Comparison of ENCODE assay signal across 8 cellular contexts in genomic region chr10:125060038-125060437, GRCh38.
DNase-seq lines count a peak whose midpoint lies in the region; FAIRE-seq and TF ChIP-seq lines count a peak whose summit lies in the region.
"Had no signal": no experiment of that assay in that cellular context is flagged by ENCODE, and none has a peak within 500 bp of the region (broad histone marks: within the 10 kb centered on the region; RNA-seq: fewer than 3 reads in every experiment).

No MANE protein-coding gene starts in this region.

- no TSS peak for BruUV-seq in endothelial cell of umbilical vein (replicated peaks; lab: Mats Ljungman, UMichigan)

- TF ChIP-seq POLR2A in endothelial cell of umbilical vein (IDR thresholded peaks at IDR 0.05; ENCODE audit: low read depth, low read length) = no peak

- intact Hi-C loops in endothelial cell of umbilical vein (cut with micrococcal nuclease) = loop anchor here (2.0 kb wide), 1 partner anchor 15 kb away; no protein-coding TSS in a partner anchor
- intact Hi-C loops in tibial artery (cut with DNase I; ENCODE audit: low total_unique reads) = loop anchor here (5.0 to 10.0 kb wide), 3 partner anchors 58 to 145 kb away; partner anchors contain the start of gene CTBP2

- dilution Hi-C loops in endothelial cell of umbilical vein (cut with MboI; ENCODE audit: extremely low pct_ligation_motif_present, low sequenced_read_pairs) = no loop called here

- H2AFZ ChIP-seq in endothelial cell of umbilical vein (ENCODE audit: low read depth, low read length) (no peak overlapping the region), smooth muscle cell (ENCODE audit: low read depth) (no peak overlapping the region)

- POLR2A ChIA-PET in endothelial cell of umbilical vein (lab: Charles Lee) = no interaction called here
- POLR2A ChIA-PET in activated CD4-positive, alpha-beta T cell treated with anti-CD3 and anti-CD28 coated beads, Interleukin-2, amount 10 ng/mL, durations not matched to agents 7 days and 5 days (lab: Charles Lee) = no interaction called here

- H3K9ac ChIP-seq in adipocyte (ENCODE audit: low read length) (peak overlapping the region; percentile 59), endothelial cell of umbilical vein (replicated peaks; ENCODE audit: extremely low read depth, insufficient read depth, low read length) (no peak overlapping the region), smooth muscle cell (ENCODE audit: low read depth) (no peak overlapping the region)

- H4K20me1 ChIP-seq in endothelial cell of umbilical vein (replicated peaks; ENCODE audit: control insufficient read depth, extremely low read depth, insufficient read depth, low read length) (no peaks in the 10 kb centered on the region), smooth muscle cell (ENCODE audit: low read depth) (peaks cover 100% of the 10 kb centered on the region)

- no peak overlapping the region for H3K27ac Mint-ChIP-seq in activated CD4-positive, alpha-beta T cell treated with anti-CD3 and anti-CD28 coated beads, Interleukin-2, amount 10 ng/mL, durations not matched to agents 7 days and 5 days

- peaks cover 12% of the 10 kb centered on the region for H3K4me1 Mint-ChIP-seq in activated CD4-positive, alpha-beta T cell treated with anti-CD3 and anti-CD28 coated beads, Interleukin-2, amount 10 ng/mL, durations not matched to agents 7 days and 5 days

- no peak for TF ChIP-seq CTCF in endothelial cell of umbilical vein (IDR thresholded peaks at IDR 0.05; ENCODE audit: extremely low read depth in 1 of 2, insufficient read depth in 1 of 2, low read depth in 1 of 2, low read length in 2 of 2)
- TF ChIP-seq CTCF in tibial artery (IDR thresholded peaks at IDR 0.05) = no peak
- TF ChIP-seq CTCF in smooth muscle cell (IDR thresholded peaks at IDR 0.05; ENCODE audit: borderline replicate concordance, insufficient read depth, poor library complexity, severe bottlenecking) = no peak

- peaks cover 14% of the 10 kb centered on the region for H3K27me3 Mint-ChIP-seq in activated CD4-positive, alpha-beta T cell treated with anti-CD3 and anti-CD28 coated beads, Interleukin-2, amount 10 ng/mL, durations not matched to agents 7 days and 5 days

- peak; percentile 64 for FAIRE-seq in endothelial cell of umbilical vein (lab: Jason Lieb, UNC)

- H3K9me3 ChIP-seq in adipocyte (ENCODE audit: control insufficient read depth, low read length) (no peaks in the 10 kb centered on the region), endothelial cell of umbilical vein (replicated peaks; ENCODE audit: control insufficient read depth, insufficient read depth, low read length) (no peaks in the 10 kb centered on the region), muscle layer of duodenum (ENCODE audit: control insufficient read depth in 1 of 2, low read length in 2 of 2) (no peaks in the 10 kb centered on the region), tibial artery (no peaks in the 10 kb centered on the region), smooth muscle cell (replicated peaks; ENCODE audit: low read depth) (no peaks in the 10 kb centered on the region)

- H3K4me3 Mint-ChIP-seq in activated CD4-positive, alpha-beta T cell treated with anti-CD3 and anti-CD28 coated beads, Interleukin-2, amount 10 ng/mL, durations not matched to agents 7 days and 5 days = no peak overlapping the region

- peaks cover 78% of the 10 kb centered on the region for H3K79me2 ChIP-seq in endothelial cell of umbilical vein (ENCODE audit: control insufficient read depth, insufficient read depth, low read length)
- H3K79me2 ChIP-seq in smooth muscle cell (ENCODE audit: low read depth) = peaks cover 81% of the 10 kb centered on the region

- WGBS in smooth muscle cell (ENCODE audit: low lambda C conversion rate) = 86% methylated on average over 9 of the region's 9 CpGs

- H3K27ac ChIP-seq in endothelial cell of umbilical vein (ENCODE audit: insufficient read depth, low read depth, low read length) = peak overlapping the region; percentile 44
- peak overlapping the region; percentile 9 for H3K27ac ChIP-seq in muscle layer of duodenum (ENCODE audit: low read length)
- peak overlapping the region; percentile 92 to 94 for H3K27ac ChIP-seq in tibial artery
- H3K27ac ChIP-seq in substantia nigra (ENCODE audit: low read depth, low read length, poor library complexity, severe bottlenecking) = no peak overlapping the region
- H3K27ac ChIP-seq in smooth muscle cell (ENCODE audit: low read depth) = no peak overlapping the region

- H3K4me3 ChIP-seq in adipocyte (ENCODE audit: low read length) (no peak overlapping the region), endothelial cell of umbilical vein (replicated peaks in 1 of 3; ENCODE audit: insufficient read depth in 1 of 3, low read depth in 1 of 3, low read length in 3 of 3) (no peak overlapping the region), muscle layer of duodenum (ENCODE audit: low read depth in 1 of 2, low read length in 2 of 2) (no peak overlapping the region), tibial artery (peak overlapping the region in 1 of 2 donors; percentile 43), smooth muscle cell (no peak overlapping the region)

- H3F3A ChIP-seq in smooth muscle cell (ENCODE audit: low read depth) = peaks cover 10% of the 10 kb centered on the region

- no peaks in the 10 kb centered on the region for H3K36me3 Mint-ChIP-seq in activated CD4-positive, alpha-beta T cell treated with anti-CD3 and anti-CD28 coated beads, Interleukin-2, amount 10 ng/mL, durations not matched to agents 7 days and 5 days (ENCODE audit: low read depth)

- no peaks in the 10 kb centered on the region for H3K9me1 ChIP-seq in endothelial cell of umbilical vein (replicated peaks; ENCODE audit: control insufficient read depth, extremely low read depth, insufficient read depth, low read length)

- CTCF ChIA-PET in endothelial cell of umbilical vein (lab: Charles Lee) = interaction anchor here (2.4 to 5.9 kb wide), 2 partner anchors 11 to 16 kb away, joined by 15 to 159 read pairs; no protein-coding TSS in a partner anchor
- CTCF ChIA-PET in activated CD4-positive, alpha-beta T cell treated with anti-CD3 and anti-CD28 coated beads, Interleukin-2, amount 10 ng/mL, durations not matched to agents 7 days and 5 days (lab: Charles Lee) = no interaction called here

- DNase-seq in adipocyte (ENCODE audit: low read depth) = peak; percentile 64
- DNase-seq in endothelial cell of umbilical vein (ENCODE audit: low read depth, low spot score) = peak; percentile 67
- no peak for DNase-seq in tibial artery
- no peak for DNase-seq in activated CD4-positive, alpha-beta T cell treated with anti-CD3 and anti-CD28 coated beads, Interleukin-2, amount 10 ng/mL, durations not matched to agents 7 days and 5 days
- no peak for DNase-seq in substantia nigra (lab: John Stamatoyannopoulos, UW)
- DNase-seq in smooth muscle cell (lab: John Stamatoyannopoulos, UW; ENCODE audit: unreplicated experiment) = no peak
- DNase-seq: NCI-H226 had no signal

- H3K36me3 ChIP-seq in adipocyte (ENCODE audit: control insufficient read depth, insufficient read depth, low read length, severe bottlenecking) = no peaks in the 10 kb centered on the region
- peaks cover 0 to 4% of the 10 kb centered on the region in 2 experiments for H3K36me3 ChIP-seq in endothelial cell of umbilical vein (ENCODE audit: control insufficient read depth in 2 of 2, extremely low read depth in 1 of 2, insufficient read depth in 2 of 2, low read length in 2 of 2)
- H3K36me3 ChIP-seq in muscle layer of duodenum (ENCODE audit: control insufficient read depth in 1 of 2, insufficient read depth in 2 of 2, low read length in 2 of 2) = no peaks in the 10 kb centered on the region
- no peaks in the 10 kb centered on the region for H3K36me3 ChIP-seq in tibial artery
- no peaks in the 10 kb centered on the region for H3K36me3 ChIP-seq in smooth muscle cell (ENCODE audit: low read depth)

- peaks cover 65% of the 10 kb centered on the region for H3K4me1 ChIP-seq in adipocyte (ENCODE audit: control insufficient read depth, insufficient read depth, low read length)
- peaks cover 51% of the 10 kb centered on the region for H3K4me1 ChIP-seq in endothelial cell of umbilical vein (ENCODE audit: control insufficient read depth, extremely low read depth, insufficient read depth, low read length)
- H3K4me1 ChIP-seq in muscle layer of duodenum (ENCODE audit: control insufficient read depth in 1 of 2, insufficient read depth in 2 of 2, low read length in 2 of 2) = peaks cover 51 to 95% of the 10 kb centered on the region in 2 donors
- H3K4me1 ChIP-seq in tibial artery = peaks cover 19 to 99% (median 97%) of the 10 kb centered on the region in 4 donors
- H3K4me1 ChIP-seq in smooth muscle cell (ENCODE audit: low read depth) = peaks cover 46% of the 10 kb centered on the region

- H3K27me3 ChIP-seq in adipocyte (replicated peaks; ENCODE audit: control insufficient read depth, insufficient read depth, low read length) (no peaks in the 10 kb centered on the region), endothelial cell of umbilical vein (ENCODE audit: control insufficient read depth in 2 of 2, insufficient read depth in 2 of 2, low read length in 2 of 2) (no peaks in the 10 kb centered on the region), muscle layer of duodenum (ENCODE audit: low read depth, low read length) (no peaks in the 10 kb centered on the region), tibial artery (no peaks in the 10 kb centered on the region), smooth muscle cell (ENCODE audit: low read depth) (no peaks in the 10 kb centered on the region)

- H3K4me2 ChIP-seq in endothelial cell of umbilical vein (ENCODE audit: insufficient read depth, low read length) (no peak overlapping the region), smooth muscle cell (no peak overlapping the region)

- H3K9me3 Mint-ChIP-seq in activated CD4-positive, alpha-beta T cell treated with anti-CD3 and anti-CD28 coated beads, Interleukin-2, amount 10 ng/mL, durations not matched to agents 7 days and 5 days = no peaks in the 10 kb centered on the region

TF ChIP-seq in endothelial cell of umbilical vein, 7 proteins besides CTCF, POLR2A, EP300 and RAD21:
- TF ChIP-seq MAX (IDR thresholded peaks at IDR 0.05; ENCODE audit: insufficient read depth, insufficient read length) (no peak), JUN (IDR thresholded peaks at IDR 0.05; ENCODE audit: borderline replicate concordance, insufficient read depth, insufficient read length, low read depth) (no peak), GATA2 (IDR thresholded peaks at IDR 0.05; ENCODE audit: insufficient read depth, insufficient read length, low read depth, low read length) (no peak), FOS (IDR thresholded peaks at IDR 0.05; ENCODE audit: borderline replicate concordance, insufficient read depth, low read length) (no peak), POLR2AphosphoS5 (IDR thresholded peaks at IDR 0.05; ENCODE audit: insufficient read depth, low read depth, low read length) (no peak), EZH2 (IDR thresholded peaks at IDR 0.05; ENCODE audit: borderline replicate concordance, low read depth, low read length, severe bottlenecking) (no peak), MYC (IDR thresholded peaks at IDR 0.05; ENCODE audit: low read depth, low read length) (no peak)

Comparison
In these comparisons a context has a peak if more than half of its experiments do, and no peak if none do; other contexts are left out.
1. DNase-seq: peak in adipocyte (single experiment) and endothelial cell of umbilical vein (single experiment); none in tibial artery (0 of 2), activated CD4-positive, alpha-beta T cell treated with anti-CD3 and anti-CD28 coated beads, Interleukin-2, amount 10 ng/mL, durations not matched to agents 7 days and 5 days (single experiment), substantia nigra (0 of 49) and smooth muscle cell (single experiment).
2. H3K27ac ChIP-seq: peak in endothelial cell of umbilical vein (single experiment), muscle layer of duodenum (single experiment) and tibial artery (2 of 2); none in substantia nigra (single experiment) and smooth muscle cell (single experiment).